ENCODE assay signal across 1 cellular context in the genomic region with DNA sequence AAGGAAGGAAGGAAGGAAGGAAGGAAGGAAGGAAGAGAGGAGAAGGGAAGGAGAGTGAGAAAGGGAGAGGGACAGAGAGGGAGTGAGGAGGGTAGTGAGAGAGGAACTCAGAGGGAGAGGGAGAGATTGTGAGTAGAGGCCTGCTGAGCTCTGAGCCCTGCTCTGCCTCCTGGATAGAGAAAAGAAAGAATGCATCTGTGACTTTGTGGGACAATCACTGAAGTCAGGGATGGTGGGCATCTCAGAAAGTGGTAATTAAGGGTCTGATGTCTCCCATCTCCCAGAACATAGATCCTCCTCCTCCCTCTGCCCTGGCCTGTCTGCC.
TF ChIP-seq lines count a peak whose summit lies in the region.

No MANE protein-coding gene starts in this region.

TF ChIP-seq in H1, 55 proteins besides CTCF, POLR2A, EP300 and RAD21 (continued from another document):
- TF ChIP-seq, protein P1, sequence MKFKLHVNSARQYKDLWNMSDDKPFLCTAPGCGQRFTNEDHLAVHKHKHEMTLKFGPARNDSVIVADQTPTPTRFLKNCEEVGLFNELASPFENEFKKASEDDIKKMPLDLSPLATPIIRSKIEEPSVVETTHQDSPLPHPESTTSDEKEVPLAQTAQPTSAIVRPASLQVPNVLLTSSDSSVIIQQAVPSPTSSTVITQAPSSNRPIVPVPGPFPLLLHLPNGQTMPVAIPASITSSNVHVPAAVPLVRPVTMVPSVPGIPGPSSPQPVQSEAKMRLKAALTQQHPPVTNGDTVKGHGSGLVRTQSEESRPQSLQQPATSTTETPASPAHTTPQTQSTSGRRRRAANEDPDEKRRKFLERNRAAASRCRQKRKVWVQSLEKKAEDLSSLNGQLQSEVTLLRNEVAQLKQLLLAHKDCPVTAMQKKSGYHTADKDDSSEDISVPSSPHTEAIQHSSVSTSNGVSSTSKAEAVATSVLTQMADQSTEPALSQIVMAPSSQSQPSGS (IDR thresholded peaks at IDR 0.05; ENCODE audit: low read length), result no peak
- TF ChIP-seq KDM5A (IDR thresholded peaks at IDR 0.05; ENCODE audit: low read length), result no peak
- TF ChIP-seq RNF2 (IDR thresholded peaks at IDR 0.05; ENCODE audit: borderline replicate concordance, low read depth, low read length, missing control alignments, poor library complexity, severe bottlenecking), result no peak
- no peak for TF ChIP-seq ASH2L (IDR thresholded peaks at IDR 0.05; ENCODE audit: low read length)
- TF ChIP-seq ZNF274 (IDR thresholded peaks at IDR 0.05; ENCODE audit: borderline replicate concordance, extremely low read depth, low read length), result no peak
- TF ChIP-seq RFX5 (IDR thresholded peaks at IDR 0.05; ENCODE audit: borderline replicate concordance, low read depth, low read length), result no peak
- TF ChIP-seq, protein P2, sequence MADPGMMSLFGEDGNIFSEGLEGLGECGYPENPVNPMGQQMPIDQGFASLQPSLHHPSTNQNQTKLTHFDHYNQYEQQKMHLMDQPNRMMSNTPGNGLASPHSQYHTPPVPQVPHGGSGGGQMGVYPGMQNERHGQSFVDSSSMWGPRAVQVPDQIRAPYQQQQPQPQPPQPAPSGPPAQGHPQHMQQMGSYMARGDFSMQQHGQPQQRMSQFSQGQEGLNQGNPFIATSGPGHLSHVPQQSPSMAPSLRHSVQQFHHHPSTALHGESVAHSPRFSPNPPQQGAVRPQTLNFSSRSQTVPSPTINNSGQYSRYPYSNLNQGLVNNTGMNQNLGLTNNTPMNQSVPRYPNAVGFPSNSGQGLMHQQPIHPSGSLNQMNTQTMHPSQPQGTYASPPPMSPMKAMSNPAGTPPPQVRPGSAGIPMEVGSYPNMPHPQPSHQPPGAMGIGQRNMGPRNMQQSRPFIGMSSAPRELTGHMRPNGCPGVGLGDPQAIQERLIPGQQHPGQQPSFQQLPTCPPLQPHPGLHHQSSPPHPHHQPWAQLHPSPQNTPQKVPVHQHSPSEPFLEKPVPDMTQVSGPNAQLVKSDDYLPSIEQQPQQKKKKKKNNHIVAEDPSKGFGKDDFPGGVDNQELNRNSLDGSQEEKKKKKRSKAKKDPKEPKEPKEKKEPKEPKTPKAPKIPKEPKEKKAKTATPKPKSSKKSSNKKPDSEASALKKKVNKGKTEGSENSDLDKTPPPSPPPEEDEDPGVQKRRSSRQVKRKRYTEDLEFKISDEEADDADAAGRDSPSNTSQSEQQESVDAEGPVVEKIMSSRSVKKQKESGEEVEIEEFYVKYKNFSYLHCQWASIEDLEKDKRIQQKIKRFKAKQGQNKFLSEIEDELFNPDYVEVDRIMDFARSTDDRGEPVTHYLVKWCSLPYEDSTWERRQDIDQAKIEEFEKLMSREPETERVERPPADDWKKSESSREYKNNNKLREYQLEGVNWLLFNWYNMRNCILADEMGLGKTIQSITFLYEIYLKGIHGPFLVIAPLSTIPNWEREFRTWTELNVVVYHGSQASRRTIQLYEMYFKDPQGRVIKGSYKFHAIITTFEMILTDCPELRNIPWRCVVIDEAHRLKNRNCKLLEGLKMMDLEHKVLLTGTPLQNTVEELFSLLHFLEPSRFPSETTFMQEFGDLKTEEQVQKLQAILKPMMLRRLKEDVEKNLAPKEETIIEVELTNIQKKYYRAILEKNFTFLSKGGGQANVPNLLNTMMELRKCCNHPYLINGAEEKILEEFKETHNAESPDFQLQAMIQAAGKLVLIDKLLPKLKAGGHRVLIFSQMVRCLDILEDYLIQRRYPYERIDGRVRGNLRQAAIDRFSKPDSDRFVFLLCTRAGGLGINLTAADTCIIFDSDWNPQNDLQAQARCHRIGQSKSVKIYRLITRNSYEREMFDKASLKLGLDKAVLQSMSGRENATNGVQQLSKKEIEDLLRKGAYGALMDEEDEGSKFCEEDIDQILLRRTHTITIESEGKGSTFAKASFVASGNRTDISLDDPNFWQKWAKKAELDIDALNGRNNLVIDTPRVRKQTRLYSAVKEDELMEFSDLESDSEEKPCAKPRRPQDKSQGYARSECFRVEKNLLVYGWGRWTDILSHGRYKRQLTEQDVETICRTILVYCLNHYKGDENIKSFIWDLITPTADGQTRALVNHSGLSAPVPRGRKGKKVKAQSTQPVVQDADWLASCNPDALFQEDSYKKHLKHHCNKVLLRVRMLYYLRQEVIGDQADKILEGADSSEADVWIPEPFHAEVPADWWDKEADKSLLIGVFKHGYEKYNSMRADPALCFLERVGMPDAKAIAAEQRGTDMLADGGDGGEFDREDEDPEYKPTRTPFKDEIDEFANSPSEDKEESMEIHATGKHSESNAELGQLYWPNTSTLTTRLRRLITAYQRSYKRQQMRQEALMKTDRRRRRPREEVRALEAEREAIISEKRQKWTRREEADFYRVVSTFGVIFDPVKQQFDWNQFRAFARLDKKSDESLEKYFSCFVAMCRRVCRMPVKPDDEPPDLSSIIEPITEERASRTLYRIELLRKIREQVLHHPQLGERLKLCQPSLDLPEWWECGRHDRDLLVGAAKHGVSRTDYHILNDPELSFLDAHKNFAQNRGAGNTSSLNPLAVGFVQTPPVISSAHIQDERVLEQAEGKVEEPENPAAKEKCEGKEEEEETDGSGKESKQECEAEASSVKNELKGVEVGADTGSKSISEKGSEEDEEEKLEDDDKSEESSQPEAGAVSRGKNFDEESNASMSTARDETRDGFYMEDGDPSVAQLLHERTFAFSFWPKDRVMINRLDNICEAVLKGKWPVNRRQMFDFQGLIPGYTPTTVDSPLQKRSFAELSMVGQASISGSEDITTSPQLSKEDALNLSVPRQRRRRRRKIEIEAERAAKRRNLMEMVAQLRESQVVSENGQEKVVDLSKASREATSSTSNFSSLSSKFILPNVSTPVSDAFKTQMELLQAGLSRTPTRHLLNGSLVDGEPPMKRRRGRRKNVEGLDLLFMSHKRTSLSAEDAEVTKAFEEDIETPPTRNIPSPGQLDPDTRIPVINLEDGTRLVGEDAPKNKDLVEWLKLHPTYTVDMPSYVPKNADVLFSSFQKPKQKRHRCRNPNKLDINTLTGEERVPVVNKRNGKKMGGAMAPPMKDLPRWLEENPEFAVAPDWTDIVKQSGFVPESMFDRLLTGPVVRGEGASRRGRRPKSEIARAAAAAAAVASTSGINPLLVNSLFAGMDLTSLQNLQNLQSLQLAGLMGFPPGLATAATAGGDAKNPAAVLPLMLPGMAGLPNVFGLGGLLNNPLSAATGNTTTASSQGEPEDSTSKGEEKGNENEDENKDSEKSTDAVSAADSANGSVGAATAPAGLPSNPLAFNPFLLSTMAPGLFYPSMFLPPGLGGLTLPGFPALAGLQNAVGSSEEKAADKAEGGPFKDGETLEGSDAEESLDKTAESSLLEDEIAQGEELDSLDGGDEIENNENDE (IDR thresholded peaks at IDR 0.05; ENCODE audit: insufficient replicate concordance, low read length), result no peak
- no peak for TF ChIP-seq SIRT6 (IDR thresholded peaks at IDR 0.05; ENCODE audit: low read length)
- TF ChIP-seq HDAC6 (IDR thresholded peaks at IDR 0.05; ENCODE audit: low read depth, low read length), result no peak
- no peak for TF ChIP-seq CEBPB (IDR thresholded peaks at IDR 0.05; ENCODE audit: low read depth, low read length)
- TF ChIP-seq RXRA (IDR thresholded peaks at IDR 0.05; ENCODE audit: insufficient read depth, low read depth, low read length), result no peak
- no peak for TF ChIP-seq BRCA1 (IDR thresholded peaks at IDR 0.05; ENCODE audit: low read depth, low read length)
- no peak for TF ChIP-seq TCF12 (IDR thresholded peaks at IDR 0.05; ENCODE audit: low read depth, low read length)
- no peak for TF ChIP-seq GABPA (IDR thresholded peaks at IDR 0.05; ENCODE audit: borderline replicate concordance, insufficient read depth, low read length)
